14 cellular contexts compared by ENCODE assay signal in genomic region chr22:42881982-42882656, GRCh38. TPM values are rescaled to one million over a fixed set of nuclear protein-coding genes. Genes with fewer than 3 reads are reported as not detected.
DNase-seq lines count a peak whose midpoint lies in the region; FAIRE-seq and TF ChIP-seq lines count a peak whose summit lies in the region.
"Had no signal": no experiment of that assay in that cellular context is flagged by ENCODE, and none has a peak within 500 bp of the region (broad histone marks: within the 10 kb centered on the region; RNA-seq: fewer than 3 reads in every experiment).

No MANE protein-coding gene starts in this region.

- no peaks in the 10 kb centered on the region for H3K79me2 ChIP-seq in H9 (ENCODE audit: insufficient read depth, low read length)
- H3K79me2 ChIP-seq in astrocyte (ENCODE audit: insufficient read depth, low read length) = no peaks in the 10 kb centered on the region
- no peaks in the 10 kb centered on the region for H3K79me2 ChIP-seq in mesendoderm (ENCODE audit: control insufficient read depth, insufficient read depth, low read length)
- no peaks in the 10 kb centered on the region for H3K79me2 ChIP-seq in SK-N-SH (ENCODE audit: insufficient read depth)

- H2BK120ac ChIP-seq in H9 (ENCODE audit: low read depth, low read length, poor library complexity, severe bottlenecking) (no peak overlapping the region), mesendoderm (ENCODE audit: low read depth, low read length) (no peak overlapping the region)

- H3K18ac ChIP-seq in H9 (ENCODE audit: insufficient read length, low read depth, low read length) = no peak overlapping the region
- H3K18ac ChIP-seq in mesendoderm (ENCODE audit: low read length) = no peak overlapping the region

- H3K4ac ChIP-seq in H9 (ENCODE audit: low read depth, low read length) (no peak overlapping the region), mesendoderm (ENCODE audit: low read depth, low read length) (no peak overlapping the region)

- H3K4me3 ChIP-seq in A673 (ENCODE audit: low read depth, low read length, poor library complexity, severe bottlenecking) = no peak overlapping the region
- no peak overlapping the region for H3K4me3 ChIP-seq in astrocyte (ENCODE audit: insufficient read depth, low read depth, low read length)
- H3K4me3 ChIP-seq in mesendoderm (ENCODE audit: low read length) = no peak overlapping the region
- H3K4me3 ChIP-seq in SK-N-SH (ENCODE audit: low read depth in 2 of 2, low read length in 1 of 2) = no peak overlapping the region
- H3K4me3 ChIP-seq: dorsolateral prefrontal cortex had no signal

- H3K27me3 ChIP-seq in A673 (replicated peaks; ENCODE audit: insufficient read depth, low read depth, low read length, poor library complexity) = no peaks in the 10 kb centered on the region
- H3K27me3 ChIP-seq in H9 (ENCODE audit: insufficient read depth, low read length) = no peaks in the 10 kb centered on the region
- H3K27me3 ChIP-seq in astrocyte (ENCODE audit: insufficient read depth, low read length) = no peaks in the 10 kb centered on the region
- no peaks in the 10 kb centered on the region for H3K27me3 ChIP-seq in mesendoderm (ENCODE audit: insufficient read depth, low read length, poor library complexity)
- no peaks in the 10 kb centered on the region for H3K27me3 ChIP-seq in SK-N-SH (ENCODE audit: insufficient read depth)
- H3K27me3 ChIP-seq: dorsolateral prefrontal cortex had no signal

- H3K79me1 ChIP-seq in H9 (ENCODE audit: insufficient read depth, low read depth, low read length, poor library complexity, severe bottlenecking) (no peaks in the 10 kb centered on the region), mesendoderm (ENCODE audit: low read length) (no peaks in the 10 kb centered on the region)

- no peak overlapping the region for H2AK5ac ChIP-seq in H9 (ENCODE audit: insufficient read length, low read length)
- no peak overlapping the region for H2AK5ac ChIP-seq in mesendoderm (ENCODE audit: low read length)

- H3K14ac ChIP-seq in H9 (ENCODE audit: insufficient read depth, low read length) = no peak overlapping the region; the same call in 1 of the 2 replicates

- peak overlapping the region; percentile 28 for H3K27ac ChIP-seq in A673 (ENCODE audit: low read depth, low read length, poor library complexity, severe bottlenecking)
- no peak overlapping the region for H3K27ac ChIP-seq in H9 (ENCODE audit: insufficient read length, low read depth, low read length)
- peak overlapping the region; percentile 2 for H3K27ac ChIP-seq in astrocyte (ENCODE audit: low read depth, low read length)
- no peak overlapping the region for H3K27ac ChIP-seq in mesendoderm (ENCODE audit: low read depth, low read length)
- H3K27ac ChIP-seq in SK-N-SH (ENCODE audit: low read depth in 2 of 2, low read length in 1 of 2) = no peak overlapping the region

- no peak for TF ChIP-seq CTCF in A673 (conservative IDR thresholded peaks at IDR 0.05; ENCODE audit: low read depth, low read length)
- no peak for TF ChIP-seq CTCF in H9 (conservative IDR thresholded peaks at IDR 0.05)
- no peak for TF ChIP-seq CTCF in astrocyte (IDR thresholded peaks at IDR 0.05; ENCODE audit: insufficient read depth, low read depth, low read length)
- no peak for TF ChIP-seq CTCF in SK-N-SH (IDR thresholded peaks at IDR 0.05)

- FAIRE-seq in astrocyte (lab: Jason Lieb, UNC) = no peak
- no peak for FAIRE-seq in HTR-8/SVneo (lab: Jason Lieb, UNC)

- H4K5ac ChIP-seq in H9 (ENCODE audit: insufficient read length, low read depth, low read length) (no peak overlapping the region), mesendoderm (ENCODE audit: low read length) (no peak overlapping the region)

- no peak for TF ChIP-seq EP300 in SK-N-SH (IDR thresholded peaks at IDR 0.05; ENCODE audit: borderline replicate concordance in 1 of 2, low read depth in 1 of 2, low read length in 1 of 2)

- H3K36me3 ChIP-seq in A673 (ENCODE audit: insufficient read depth, low read length, poor library complexity, severe bottlenecking) (peaks cover 29% of the 10 kb centered on the region), astrocyte (ENCODE audit: insufficient read depth, low read length) (peaks cover 14% of the 10 kb centered on the region), mesendoderm (ENCODE audit: control insufficient read depth, insufficient read depth, low read length) (peaks cover 10% of the 10 kb centered on the region), SK-N-SH (replicated peaks in 1 of 2; ENCODE audit: control insufficient read depth in 1 of 2, insufficient read depth in 2 of 2, low read length in 1 of 2) (peaks cover 0 to 20% of the 10 kb centered on the region in 2 experiments)

- H3K4me3 Mint-ChIP-seq in H9 (no peak overlapping the region), astrocyte (ENCODE audit: unreplicated experiment) (no peak overlapping the region)
- H3K4me3 Mint-ChIP-seq: activated T-helper 1 cell treated with anti-CD3 and anti-CD28 coated beads, Interleukin-12 subunit alpha, Interleukin-12 subunit beta, Interleukin-2, Interleukin-4 antibody, amounts not matched to agents 30 ng/mL and 10 ng/mL and 1 ng/mL, durations not matched to agents 14 hours and 24 hours and 36 hours had no signal

- no peak overlapping the region for H3K23ac ChIP-seq in H9 (ENCODE audit: insufficient read length, low read depth, low read length)
- H3K23ac ChIP-seq in mesendoderm (ENCODE audit: low read length) = no peak overlapping the region

- H3T11ph ChIP-seq in H9 (ENCODE audit: low read length) = no peak overlapping the region

- H4K91ac ChIP-seq in H9 (ENCODE audit: insufficient read length, low read depth, low read length) = no peak overlapping the region

- H3K27me3 Mint-ChIP-seq in H9 (ENCODE audit: low read depth) (no peaks in the 10 kb centered on the region), astrocyte (ENCODE audit: low read depth, unreplicated experiment) (no peaks in the 10 kb centered on the region)

- no peaks in the 10 kb centered on the region for H3K9me3 ChIP-seq in A673 (ENCODE audit: low read depth, low read length, poor library complexity, severe bottlenecking)
- no peaks in the 10 kb centered on the region for H3K9me3 ChIP-seq in H9 (ENCODE audit: control insufficient read depth, low read depth, low read length)
- H3K9me3 ChIP-seq in astrocyte (ENCODE audit: insufficient read depth, low read depth, low read length) = no peaks in the 10 kb centered on the region
- no peaks in the 10 kb centered on the region for H3K9me3 ChIP-seq in SK-N-SH

- H3K4me1 Mint-ChIP-seq in H9 (peaks cover 10 to 13% of the 10 kb centered on the region in 2 experiments), astrocyte (ENCODE audit: low read depth, unreplicated experiment) (peaks cover 3% of the 10 kb centered on the region)

- H2BK15ac ChIP-seq in H9 (ENCODE audit: low read depth, low read length) = no peak overlapping the region
- no peak overlapping the region for H2BK15ac ChIP-seq in mesendoderm (replicated peaks; ENCODE audit: low read depth)

- POLR2A ChIA-PET in A673 (lab: Charles Lee; ENCODE audit: low non-redundant PET) = no interaction called here
- POLR2A ChIA-PET in SK-N-SH (lab: Yijun Ruan, JAX) = no interaction called here

- H2AFZ ChIP-seq in H9 (ENCODE audit: low read length) (no peak overlapping the region), astrocyte (ENCODE audit: low read depth, low read length) (no peak overlapping the region), SK-N-SH (ENCODE audit: low read depth) (no peak overlapping the region)

- H2BK20ac ChIP-seq in H9 (ENCODE audit: low read depth, low read length, poor library complexity, severe bottlenecking) = no peak overlapping the region

- H3K36me3 Mint-ChIP-seq in H9 (ENCODE audit: insufficient read depth in 1 of 3, low read depth in 3 of 3) = peaks cover 10 to 54% (median 39%) of the 10 kb centered on the region in 3 experiments; a peak in 6 of 7 replicates
- peaks cover 30% of the 10 kb centered on the region for H3K36me3 Mint-ChIP-seq in astrocyte (ENCODE audit: low read depth, unreplicated experiment)

- H3K23me2 ChIP-seq in H9 (ENCODE audit: insufficient read length, low read depth, low read length, poor library complexity, severe bottlenecking) = no peaks in the 10 kb centered on the region

- H2BK5ac ChIP-seq in H9 (ENCODE audit: insufficient read length, low read length) (no peak overlapping the region), mesendoderm (ENCODE audit: low read length) (no peak overlapping the region)

- H3K27ac Mint-ChIP-seq in H9 (peak overlapping the region in 2 of 3 experiments; percentile 69 to 96; a peak in 3 of 7 replicates), astrocyte (ENCODE audit: unreplicated experiment) (no peak overlapping the region)
- H3K27ac Mint-ChIP-seq: activated T-helper 1 cell treated with anti-CD3 and anti-CD28 coated beads, Interleukin-12 subunit alpha, Interleukin-12 subunit beta, Interleukin-2, Interleukin-4 antibody, amounts not matched to agents 30 ng/mL and 10 ng/mL and 1 ng/mL, durations not matched to agents 14 hours and 24 hours and 36 hours had no signal

- BruUV-seq in A673 (replicated peaks; lab: Mats Ljungman, UMichigan) = no TSS peak

- H2BK12ac ChIP-seq in H9 (ENCODE audit: insufficient read length, low read depth, low read length) = no peak overlapping the region

- no peak for DNase-seq in A673 (ENCODE audit: low spot score)
- no peak for DNase-seq in H9
- no peak for DNase-seq in astrocyte (ENCODE audit: low read depth)
- DNase-seq in mesendoderm = peak; percentile 51
- DNase-seq in NCI-H146 (lab: John Stamatoyannopoulos, UW) = no peak
- no peak for DNase-seq in DMS153 (lab: John Stamatoyannopoulos, UW)
- DNase-seq in HTR-8/SVneo (ENCODE audit: insufficient read length, low spot score) = no peak
- no peak for DNase-seq in SK-N-SH
- DNase-seq: activated CD4-positive, alpha-beta T cell treated with anti-CD3 and anti-CD28 coated beads, Interleukin-2, amount 50 U/mL, for 48 hours; aorta; T-helper 9 cell; trophoblast cell had no signal

- no peak overlapping the region for H3K9ac ChIP-seq in H9 (ENCODE audit: extremely low read depth, insufficient read length, low read length)
- no peak overlapping the region for H3K9ac ChIP-seq in astrocyte (ENCODE audit: low read length)
- no peak overlapping the region for H3K9ac ChIP-seq in mesendoderm (ENCODE audit: low read length)
- H3K9ac ChIP-seq in SK-N-SH = no peak overlapping the region

- H3K9me2 ChIP-seq in SK-N-SH = no peaks in the 10 kb centered on the region

- no peaks in the 10 kb centered on the region for H3F3A ChIP-seq in SK-N-SH (replicated peaks; ENCODE audit: insufficient read depth)

- H3K9me3 Mint-ChIP-seq in H9 (no peaks in the 10 kb centered on the region), astrocyte (ENCODE audit: unreplicated experiment) (no peaks in the 10 kb centered on the region)
- H3K9me3 Mint-ChIP-seq: activated T-helper 1 cell treated with anti-CD3 and anti-CD28 coated beads, Interleukin-12 subunit alpha, Interleukin-12 subunit beta, Interleukin-2, Interleukin-4 antibody, amounts not matched to agents 30 ng/mL and 10 ng/mL and 1 ng/mL, durations not matched to agents 14 hours and 24 hours and 36 hours had no signal

- H3K4me2 ChIP-seq in H9 (ENCODE audit: insufficient read depth, insufficient read length, low read length) (no peak overlapping the region), astrocyte (ENCODE audit: low read length) (no peak overlapping the region), mesendoderm (ENCODE audit: low read length) (no peak overlapping the region), SK-N-SH (no peak overlapping the region)

- CTCF ChIA-PET in A673 (lab: Charles Lee) (interaction anchor here (1.4 kb wide), 1 partner anchor 20 kb away, joined by 3 read pairs; no protein-coding TSS in a partner anchor), SK-N-SH (lab: Yijun Ruan, JAX) (no interaction called here)

- H4K8ac ChIP-seq in H9 (replicated peaks; ENCODE audit: insufficient read length, low read depth, low read length) (no peak overlapping the region), mesendoderm (ENCODE audit: low read depth, low read length) (no peak overlapping the region)

- intact Hi-C loops in A673 (cut with micrococcal nuclease; ENCODE audit: unreplicated experiment) = no loop called here

- TF ChIP-seq RAD21 in SK-N-SH (IDR thresholded peaks at IDR 0.05; ENCODE audit: low read length) = no peak

- no peak overlapping the region for H3K56ac ChIP-seq in H9 (ENCODE audit: insufficient read length, low read depth, low read length)
- no peak overlapping the region for H3K56ac ChIP-seq in mesendoderm (ENCODE audit: low read length)

- H4K20me1 ChIP-seq in H9 (ENCODE audit: control insufficient read depth, insufficient read depth, insufficient read length) (no peaks in the 10 kb centered on the region), astrocyte (ENCODE audit: insufficient read depth, low read length) (peaks cover 44% of the 10 kb centered on the region), SK-N-SH (ENCODE audit: insufficient read depth) (no peaks in the 10 kb centered on the region)

- H3K4me1 ChIP-seq in A673 (ENCODE audit: insufficient read depth, low read length, poor library complexity, severe bottlenecking) (no peaks in the 10 kb centered on the region), H9 (ENCODE audit: insufficient read depth, low read length) (no peaks in the 10 kb centered on the region), astrocyte (ENCODE audit: insufficient read depth, low read length) (no peaks in the 10 kb centered on the region), mesendoderm (ENCODE audit: control insufficient read depth, low read depth, low read length) (peaks cover 11% of the 10 kb centered on the region), SK-N-SH (ENCODE audit: control insufficient read depth in 1 of 2, insufficient read depth in 2 of 2, low read depth in 1 of 2, low read length in 1 of 2) (no peaks in the 10 kb centered on the region)

- WGBS in H9 (ENCODE audit: extremely low coverage, insufficient read length, low lambda C conversion rate) = no CpG with 5 or more reads among the region's 10 CpGs
- no CpG with 5 or more reads among the region's 10 CpGs for whole genome bisulfite sequencing in mesendoderm (ENCODE audit: extremely low coverage, insufficient coverage, low lambda C conversion rate)
- 95% methylated on average over 2 of the region's 10 CpGs for WGBS in SK-N-SH (ENCODE audit: low lambda C conversion rate)

RNA-seq across cellular contexts. Expression of gene ARFGAP3, which starts 25.0 kb away (rescaled TPM):
- 30.0 and 34.3 TPM in 2 replicates for total RNA-seq in A673 (2021)
- total RNA-seq in H9 (2021) = 14.1 and 15.0 TPM in 2 replicates
- total RNA-seq in astrocyte = 59.5 and 64.1 TPM in 2 replicates
- 8.0 TPM for polyA plus RNA-seq in mesendoderm (2013, experiment 1 of 2)
- polyA plus RNA-seq in mesendoderm (2013, experiment 2 of 2) = 8.5 TPM
- 12.6 and 16.6 TPM in 2 replicates for polyA plus RNA-seq in SK-N-SH (2012; rRNA removed)
- 15.8 and 16.3 TPM in 2 replicates for polyA plus RNA-seq in SK-N-SH (2012; cell fraction: cytosol; rRNA removed)
- polyA plus RNA-seq in SK-N-SH (2012; cell fraction: nucleus; rRNA removed) = 14.5 and 21.8 TPM in 2 replicates

Comparison
In these comparisons a context has a peak if more than half of its experiments do, and no peak if none do; other contexts are left out.
1. H3K27ac ChIP-seq: peak in A673 (single experiment) and astrocyte (single experiment); none in H9 (single experiment), mesendoderm (single experiment) and SK-N-SH (0 of 2).